32 cellular contexts compared by ENCODE assay signal in the genomic region with DNA sequence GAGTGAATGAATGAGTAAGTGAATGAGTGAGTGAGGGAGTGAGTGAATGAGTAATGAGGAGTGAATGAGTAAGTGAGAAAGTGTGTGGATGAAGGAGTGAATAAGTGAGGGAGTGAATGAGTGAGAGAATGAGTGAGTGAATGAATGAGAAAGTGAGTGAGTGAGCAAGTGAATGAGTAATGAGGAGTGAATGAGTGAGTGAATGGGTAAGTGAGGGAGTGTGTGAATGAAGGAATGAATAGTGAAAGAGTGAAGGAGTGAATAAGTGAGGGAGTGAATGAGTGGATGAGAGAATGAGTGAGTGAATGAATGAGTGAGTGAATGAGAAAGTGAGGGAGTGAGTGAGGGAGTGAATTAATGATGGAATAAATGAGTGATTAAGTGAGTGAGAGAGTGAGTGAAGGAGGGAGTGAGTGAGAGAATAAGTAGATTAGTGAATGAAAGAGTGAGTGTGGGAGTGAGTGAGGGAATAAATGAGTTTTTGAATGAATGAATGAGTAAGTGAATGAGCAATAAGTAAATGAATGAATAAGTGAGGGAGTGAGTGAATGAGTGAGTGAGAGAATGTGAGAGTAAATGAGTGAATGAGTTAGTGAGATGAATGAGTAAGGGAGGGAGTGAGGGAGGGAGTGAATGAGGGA.
"Had no signal": no experiment of that assay in that cellular context is flagged by ENCODE, and none has a peak within 500 bp of the region (broad histone marks: within the 10 kb centered on the region; RNA-seq: fewer than 3 reads in every experiment).

No MANE protein-coding gene starts in this region.

- H3K4me1 ChIP-seq: heart right ventricle had no signal

- H3K36me3 Mint-ChIP-seq: activated naive CD8-positive, alpha-beta T cell had no signal

- H3K4me3 Mint-ChIP-seq: activated CD4-positive, alpha-beta memory T cell treated with anti-CD3 and anti-CD28 coated beads, Interleukin-2, amount 10 ng/mL, durations not matched to agents 7 days and 5 days; activated CD4-positive, alpha-beta T cell treated with anti-CD3 and anti-CD28 coated beads, Interleukin-2, amount 10 ng/mL, durations not matched to agents 7 days and 5 days; activated naive CD8-positive, alpha-beta T cell; activated T-cell treated with anti-CD3 and anti-CD28 coated beads, Interleukin-2, amount 50 U/mL, for 24 hours; activated T-cell treated with anti-CD3 and anti-CD28 coated beads, Interleukin-2, amount 50 U/mL, for 72 hours; central memory CD8-positive, alpha-beta T cell; T-helper 17 cell; T-helper 2 cell treated with Interferon-gamma antibody and Interleukin-4, amounts not matched to agents 5 μg/mL and 100 μg/mL, for 36 hours; WTC11 had no signal

- H3K27me3 Mint-ChIP-seq: activated CD4-positive, alpha-beta T cell treated with anti-CD3 and anti-CD28 coated beads, Interleukin-2, amount 10 ng/mL, durations not matched to agents 7 days and 5 days; T-helper 17 cell had no signal

- DNase-seq: activated CD4-positive, alpha-beta memory T cell treated with anti-CD3 and anti-CD28 coated beads, Interleukin-2, amount 10 ng/mL, durations not matched to agents 7 days and 5 days; activated CD4-positive, alpha-beta T cell treated with anti-CD3 and anti-CD28 coated beads for 1 hour; activated CD4-positive, alpha-beta T cell treated with anti-CD3 and anti-CD28 coated beads for 4 hours; activated CD4-positive, alpha-beta T cell treated with anti-CD3 and anti-CD28 coated beads, Interleukin-2, amount 10 ng/mL, durations not matched to agents 7 days and 5 days; activated CD4-positive, alpha-beta T cell treated with anti-CD3 and anti-CD28 coated beads, Interleukin-2, amount 50 U/mL, for 4 hours; activated CD8-positive, alpha-beta memory T cell treated with anti-CD3 and anti-CD28 coated beads, Interleukin-2, amount 50 U/mL, for 48 hours; activated effector memory CD4-positive, alpha-beta T cell treated with Interleukin-2 at 50 U/mL for 16 hours; activated gamma-delta T cell treated with Interleukin-2 at 50 U/mL for 16 hours; activated naive CD4-positive, alpha-beta T cell treated with anti-CD3 and anti-CD28 coated beads, Interleukin-2, amount 50 U/mL, for 16 hours; activated naive CD4-positive, alpha-beta T cell treated with Interleukin-2 at 50 U/mL for 16 hours; activated T-cell treated with anti-CD3 and anti-CD28 coated beads for 4 hours; activated T-cell treated with anti-CD3 and anti-CD28 coated beads, Interleukin-2, amount 50 U/mL, for 24 hours; activated T-cell treated with anti-CD3 and anti-CD28 coated beads, Interleukin-2, amount 50 U/mL, for 72 hours; amniotic stem cell; anterior cingulate cortex; brain microvascular endothelial cell; cortex of kidney; effector CD8-positive, alpha-beta T cell; foreskin fibroblast; heart right ventricle; T-helper 1 cell; T-helper 17 cell; T1000 had no signal

- H3K27ac Mint-ChIP-seq: activated CD4-positive, alpha-beta memory T cell treated with anti-CD3 and anti-CD28 coated beads, Interleukin-2, amount 10 ng/mL, durations not matched to agents 7 days and 5 days; activated CD4-positive, alpha-beta T cell treated with anti-CD3 and anti-CD28 coated beads, Interleukin-2, amount 10 ng/mL, durations not matched to agents 7 days and 5 days; activated naive CD8-positive, alpha-beta T cell; activated T-cell treated with anti-CD3 and anti-CD28 coated beads, Interleukin-2, amount 50 U/mL, for 24 hours; activated T-cell treated with anti-CD3 and anti-CD28 coated beads, Interleukin-2, amount 50 U/mL, for 72 hours; T-helper 17 cell; T-helper 2 cell treated with Interferon-gamma antibody and Interleukin-4, amounts not matched to agents 5 μg/mL and 100 μg/mL, for 36 hours; WTC11 had no signal

- H3K4me1 Mint-ChIP-seq: activated CD4-positive, alpha-beta memory T cell treated with anti-CD3 and anti-CD28 coated beads, Interleukin-2, amount 10 ng/mL, durations not matched to agents 7 days and 5 days; activated CD4-positive, alpha-beta T cell treated with anti-CD3 and anti-CD28 coated beads, Interleukin-2, amount 10 ng/mL, durations not matched to agents 7 days and 5 days; central memory CD8-positive, alpha-beta T cell; T-helper 17 cell had no signal

- ATAC-seq: activated T-cell treated with anti-CD3 and anti-CD28 coated beads, Interleukin-2, amount 50 U/mL, for 72 hours; esophagus mucosa; heart right ventricle; T-helper 17 cell; WTC11 had no signal

- H3K27ac ChIP-seq: brain microvascular endothelial cell, heart right ventricle, VCaP had no signal

- H3K36me3 ChIP-seq: brain microvascular endothelial cell, heart right ventricle had no signal

- H3K4me3 ChIP-seq: heart right ventricle had no signal

- FAIRE-seq: astrocyte, bronchial epithelial cell, frontal cortex had no signal

- H3K27me3 ChIP-seq: brain microvascular endothelial cell had no signal
